ENCODE assay signal across 8 cellular contexts in the genomic region with DNA sequence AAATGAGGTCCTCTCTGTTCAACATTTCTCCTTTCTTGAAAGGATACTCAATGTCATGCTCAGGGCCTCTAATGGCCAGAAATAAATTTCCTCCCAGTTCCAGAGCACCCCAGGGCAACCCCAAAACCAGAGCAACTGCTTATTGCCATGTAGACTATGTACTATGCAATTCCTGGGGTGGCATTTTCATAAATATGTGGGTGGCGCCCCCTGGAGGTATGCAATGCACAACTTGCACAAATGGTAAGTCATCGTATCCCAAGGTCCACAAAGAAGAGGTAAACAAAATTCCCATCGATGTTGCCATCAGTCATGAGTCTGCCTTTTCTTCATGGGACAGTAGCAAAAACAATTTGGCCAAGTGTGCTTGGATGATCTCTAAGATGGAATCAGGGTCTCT.
A peak's percentile ranks its signal among the peaks of the same experiment; 100 is the strongest.
DNase-seq lines count a peak whose midpoint lies in the region; TF ChIP-seq lines count a peak whose summit lies in the region.
"Not testable (repeated sequence)": the region's sequence is repeated elsewhere in the genome, so short reads cannot be mapped to it uniquely, and the experiment has no call there.

No MANE protein-coding gene starts in this region.

- H3K4me3 ChIP-seq in CD4-positive, alpha-beta memory T cell (ENCODE audit: low read length in 2 of 2); Peyer's patch; neural progenitor cell; stomach: not testable (repeated sequence)

- not testable (repeated sequence) for H4K20me1 ChIP-seq in neural progenitor cell (ENCODE audit: low read depth)

- H3K4me2 ChIP-seq in neural progenitor cell, result not testable (repeated sequence)

- H3K9ac ChIP-seq in neural progenitor cell, result not testable (repeated sequence)

- H2AFZ ChIP-seq in neural progenitor cell (replicated peaks), result not testable (repeated sequence)

- 0 to 14% (median 0%) methylated on average over 1 to 2 of the region's 3 CpGs for WGBS in stomach, 5 donors

- CTCF ChIA-PET in CD4-positive, alpha-beta memory T cell (lab: Charles Lee; ENCODE audit: partially characterized antibody), result not testable (repeated sequence)

- not testable (repeated sequence) for H3F3A ChIP-seq in neural progenitor cell (ENCODE audit: low read depth)

- not testable (repeated sequence) for H3K36me3 Mint-ChIP-seq in CD4-positive, alpha-beta memory T cell; HFFc6 (ENCODE audit: low read depth); neural progenitor cell

- not testable (repeated sequence) for H3K4me1 ChIP-seq in CD4-positive, alpha-beta memory T cell (ENCODE audit: insufficient read depth, low read length); Peyer's patch; neural progenitor cell; stomach

- peak; percentile 61 for TF ChIP-seq CTCF in HFFc6 (IDR thresholded peaks at IDR 0.05)
- TF ChIP-seq CTCF in Peyer's patch (IDR thresholded peaks at IDR 0.05), result peak in 4 of 6 experiments; percentile 14 to 51 (median 48)
- TF ChIP-seq CTCF in neural progenitor cell (IDR thresholded peaks at IDR 0.05), result peak; percentile 45
- TF ChIP-seq CTCF in stomach (IDR thresholded peaks at IDR 0.05), result not testable (repeated sequence)

- peaks cover 5 to 12% of the 10 kb centered on the region in 2 donors for H3K27me3 Mint-ChIP-seq in CD4-positive, alpha-beta memory T cell
- peaks cover 28% of the 10 kb centered on the region for H3K27me3 Mint-ChIP-seq in HFFc6 (ENCODE audit: insufficient read depth)
- not testable (repeated sequence) for H3K27me3 Mint-ChIP-seq in neural progenitor cell (ENCODE audit: insufficient read depth, low read depth)

- POLR2A ChIA-PET in CD4-positive, alpha-beta memory T cell (lab: Charles Lee; ENCODE audit: partially characterized antibody), result not testable (repeated sequence)

- H3K27ac ChIP-seq in CD4-positive, alpha-beta memory T cell (ENCODE audit: low read depth, low read length); Peyer's patch; neural progenitor cell; stomach: not testable (repeated sequence)

- peak; percentile 18 to 41 (median 26) for DNase-seq in CD4-positive, alpha-beta memory T cell
- not testable (repeated sequence) for DNase-seq in HFFc6
- DNase-seq in Peyer's patch, result peak in 1 of 3 donors; percentile 59
- peak; percentile 32 for DNase-seq in activated CD4-positive, alpha-beta T cell treated with anti-CD3 and anti-CD28 coated beads, Interleukin-2, amount 50 U/mL, for 1 hour
- peak; percentile 37 for DNase-seq in activated naive CD4-positive, alpha-beta T cell treated with Interleukin-2 at 50 U/mL for 16 hours
- DNase-seq in erythroblast (lab: John Stamatoyannopoulos, UW), result peak; percentile 50 to 63
- peak; percentile 11 for DNase-seq in neural progenitor cell (ENCODE audit: low spot score)
- peak; percentile 27 for DNase-seq in stomach

- H3K4me1 Mint-ChIP-seq in CD4-positive, alpha-beta memory T cell; HFFc6 (ENCODE audit: low read depth); neural progenitor cell: not testable (repeated sequence)

- H3K79me2 ChIP-seq in neural progenitor cell (ENCODE audit: low read depth), result not testable (repeated sequence)

- H3K9me3 ChIP-seq in CD4-positive, alpha-beta memory T cell (ENCODE audit: control insufficient read depth in 1 of 2, low read length in 2 of 2); Peyer's patch; neural progenitor cell (ENCODE audit: low read depth); stomach: not testable (repeated sequence)

- H3K9me3 Mint-ChIP-seq in CD4-positive, alpha-beta memory T cell; HFFc6; neural progenitor cell: not testable (repeated sequence)

- not testable (repeated sequence) for H3K27ac Mint-ChIP-seq in CD4-positive, alpha-beta memory T cell; HFFc6; neural progenitor cell

- not testable (repeated sequence) for H3K4me3 Mint-ChIP-seq in CD4-positive, alpha-beta memory T cell; HFFc6; neural progenitor cell

- H3K36me3 ChIP-seq in CD4-positive, alpha-beta memory T cell (ENCODE audit: insufficient read depth, low read length); Peyer's patch; neural progenitor cell; stomach: not testable (repeated sequence)

- not testable (repeated sequence) for TF ChIP-seq EP300 in stomach (IDR thresholded peaks at IDR 0.05)

- not testable (repeated sequence) for TF ChIP-seq POLR2A in Peyer's patch (IDR thresholded peaks at IDR 0.05); erythroblast (IDR thresholded peaks at IDR 0.05; ENCODE audit: low read length); stomach (IDR thresholded peaks at IDR 0.05)

- not testable (repeated sequence) for H3K27me3 ChIP-seq in CD4-positive, alpha-beta memory T cell (ENCODE audit: insufficient read depth, low read length); Peyer's patch; neural progenitor cell; stomach

- intact Hi-C loops in CD4-positive, alpha-beta memory T cell (cut with micrococcal nuclease); stomach (cut with DNase I; ENCODE audit: low total_unique reads): not testable (repeated sequence)
